In the genomic region with DNA sequence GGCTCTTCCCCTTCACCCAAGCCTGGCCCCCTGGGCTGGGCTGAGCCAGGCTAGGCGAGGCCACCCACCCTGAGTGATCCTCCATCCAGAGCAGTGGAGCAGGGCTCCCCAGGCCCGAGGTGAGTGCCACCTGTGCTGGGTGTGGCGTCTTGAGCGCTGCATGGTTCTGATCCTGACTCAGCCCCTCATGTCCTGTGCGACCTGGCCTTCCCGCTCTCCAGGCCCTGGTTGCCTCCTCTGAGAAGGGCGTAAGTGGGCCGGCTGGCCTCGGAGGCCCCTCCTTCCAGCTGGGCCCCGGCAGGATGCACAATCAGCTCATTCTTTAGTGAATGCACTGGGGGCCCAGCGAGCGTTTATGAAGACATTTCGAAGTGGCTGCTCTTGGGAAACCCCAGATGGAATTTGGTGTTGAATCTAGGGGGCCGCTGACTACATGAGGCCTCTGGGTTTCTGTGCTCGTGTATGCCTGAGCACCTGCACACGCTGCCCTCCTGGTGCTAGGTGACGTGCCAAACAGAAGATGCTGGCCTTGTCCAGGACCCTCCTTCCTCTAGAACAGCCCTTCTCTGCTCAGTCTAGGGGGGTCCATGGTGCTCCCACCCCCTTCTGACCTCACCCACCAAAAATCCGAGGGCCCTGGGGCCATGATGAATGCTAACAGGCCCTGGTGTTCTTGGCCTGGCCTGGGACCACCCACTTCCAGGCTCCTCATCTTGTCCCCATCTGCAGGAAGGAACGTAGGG, we compare ENCODE assay signal across 8 cellular contexts. TPM values are rescaled to one million over a fixed set of nuclear protein-coding genes. Genes with fewer than 3 reads are reported as not detected.
DNase-seq lines count a peak whose midpoint lies in the region; ATAC-seq and TF ChIP-seq lines count a peak whose summit lies in the region.

No MANE protein-coding gene starts in this region.

- intact Hi-C loops in left ventricle myocardium inferior (cut with micrococcal nuclease) = loop anchor here (5.0 kb wide), 1 partner anchor 68 kb away; a partner anchor contains a TSS

- H3K27ac Mint-ChIP-seq in activated T-cell treated with anti-CD3 and anti-CD28 coated beads, Interleukin-2, amount 50 U/mL, for 72 hours = no peak overlapping the region

- no peaks in the 10 kb centered on the region for H4K20me1 ChIP-seq in GM23248 (ENCODE audit: insufficient read depth)

- peak overlapping the region; percentile 64 for H3K4me2 ChIP-seq in GM23248 (ENCODE audit: unreplicated experiment)

- H3K4me3 ChIP-seq in GM23248 = peak overlapping the region; percentile 46
- H3K4me3 ChIP-seq in left ventricle myocardium inferior = no peak overlapping the region
- H3K4me3 ChIP-seq in skin epidermis = peak overlapping the region in 1 of 7 experiments; percentile 2

- peak overlapping the region; percentile 89 for H3K27ac ChIP-seq in GM23248
- peak overlapping the region; percentile 62 for H3K27ac ChIP-seq in left ventricle myocardium inferior (replicated peaks)
- peak overlapping the region in 13 of 21 experiments; percentile 13 to 90 (median 77) for H3K27ac ChIP-seq in skin epidermis

- ATAC-seq in activated T-cell treated with anti-CD3 and anti-CD28 coated beads, Interleukin-2, amount 50 U/mL, for 72 hours (replicated peaks in 1 of 2) = peak; percentile 31 to 32

- H3K9me2 ChIP-seq in GM23248 (ENCODE audit: insufficient read depth) = no peaks in the 10 kb centered on the region

- in situ Hi-C loops in GM23248 (cut with MboI) = loop anchor here (5.0 kb wide), 1 partner anchor 98 kb away; no protein-coding TSS in a partner anchor

- H3K27me3 ChIP-seq in GM23248 (replicated peaks; ENCODE audit: insufficient read depth) = no peaks in the 10 kb centered on the region
- H3K27me3 ChIP-seq in left ventricle myocardium inferior (ENCODE audit: low read depth) = peaks cover 45% of the 10 kb centered on the region

- H3K9me3 Mint-ChIP-seq in activated T-cell treated with anti-CD3 and anti-CD28 coated beads, Interleukin-2, amount 50 U/mL, for 72 hours = no peaks in the 10 kb centered on the region

- DNase-seq in GM23248 (peak; percentile 81), left ventricle myocardium inferior (no peak), cerebellar cortex (ENCODE audit: low spot score) (no peak), inferior parietal cortex (ENCODE audit: extremely low spot score) (no peak), NCI-H146 (lab: John Stamatoyannopoulos, UW) (no peak), NCI-H1417 (lab: John Stamatoyannopoulos, UW) (no peak)
- DNase-seq in activated T-cell treated with anti-CD3 and anti-CD28 coated beads, Interleukin-2, amount 50 U/mL, for 72 hours = no peak

- no peaks in the 10 kb centered on the region for H3K36me3 Mint-ChIP-seq in activated T-cell treated with anti-CD3 and anti-CD28 coated beads, Interleukin-2, amount 50 U/mL, for 72 hours (ENCODE audit: insufficient read depth in 2 of 2)

- no peak overlapping the region for H2AFZ ChIP-seq in GM23248

- no peak overlapping the region for H3K4me3 Mint-ChIP-seq in activated T-cell treated with anti-CD3 and anti-CD28 coated beads, Interleukin-2, amount 50 U/mL, for 72 hours

- H3K27me3 Mint-ChIP-seq in activated T-cell treated with anti-CD3 and anti-CD28 coated beads, Interleukin-2, amount 50 U/mL, for 72 hours (ENCODE audit: low read depth) = peaks cover 22% of the 10 kb centered on the region

- peaks cover 16% of the 10 kb centered on the region for H3F3A ChIP-seq in GM23248 (ENCODE audit: insufficient read depth)

- H3K9ac ChIP-seq in GM23248 = peak overlapping the region; percentile 90

- H3K79me2 ChIP-seq in GM23248 (ENCODE audit: insufficient read depth) = peaks cover 71% of the 10 kb centered on the region

- 16% methylated on average over 19 of the region's 19 CpGs for WGBS in GM23248 (ENCODE audit: low coverage in 1 of 2, low lambda C conversion rate in 2 of 2, missing lambda C conversion rate in 2 of 2), 2 experiments

- H3K9me3 ChIP-seq in GM23248 (ENCODE audit: low read depth) (no peaks in the 10 kb centered on the region), left ventricle myocardium inferior (replicated peaks) (no peaks in the 10 kb centered on the region)

- H3K4me1 Mint-ChIP-seq in activated T-cell treated with anti-CD3 and anti-CD28 coated beads, Interleukin-2, amount 50 U/mL, for 72 hours (ENCODE audit: low read depth) = peaks cover 21% of the 10 kb centered on the region

- no peaks in the 10 kb centered on the region for H3K36me3 ChIP-seq in GM23248 (ENCODE audit: low read depth)
- no peaks in the 10 kb centered on the region for H3K36me3 ChIP-seq in left ventricle myocardium inferior

- TF ChIP-seq CTCF in left ventricle myocardium inferior (IDR thresholded peaks at IDR 0.05; ENCODE audit: borderline replicate concordance) = no peak

- H3K4me1 ChIP-seq in GM23248 (ENCODE audit: insufficient read depth) (peaks cover 67% of the 10 kb centered on the region), left ventricle myocardium inferior (peaks cover 33% of the 10 kb centered on the region)

RNA-seq across cellular contexts. Expression of a gene that starts 3.7 kb away (rescaled TPM):
- 0.32 TPM in 1 of 2 replicates, not detected in the other for total RNA-seq in GM23248 (2014; rRNA removed; shearing (Covaris generic))
- 0.61 TPM in 1 of 2 replicates, not detected in the other for polyA plus RNA-seq in GM23248 (2016; fragmentation: Nextera tagmentation; extraction: Ambion mirVana)
- under 1 TPM in 1 of 2 donors, not detected in 1; 0.51 TPM for total RNA-seq in activated T-cell treated with anti-CD3 and anti-CD28 coated beads, Interleukin-2, amount 50 U/mL, for 72 hours
- not detected for total RNA-seq in left ventricle myocardium inferior
